In genomic region chr10:99433378-99434020, GRCh38 we compare ENCODE assay signal across 1 cellular context.
TF ChIP-seq lines count a peak whose summit lies in the region.

No MANE protein-coding gene starts in this region.

TF ChIP-seq in liver, 16 proteins besides CTCF, POLR2A, EP300 and RAD21 (continued from another document):
- TF ChIP-seq ZBTB33 (IDR thresholded peaks at IDR 0.05) = no peak
- no peak for TF ChIP-seq JUND (IDR thresholded peaks at IDR 0.05)
- TF ChIP-seq FOXA2 (IDR thresholded peaks at IDR 0.05) = no peak
- TF ChIP-seq ATF3 (IDR thresholded peaks at IDR 0.05) = no peak
- TF ChIP-seq GABPA (IDR thresholded peaks at IDR 0.05 in 1 of 2, conservative IDR thresholded peaks at IDR 0.05 in 1 of 2) = no peak
- TF ChIP-seq HNF4A (conservative IDR thresholded peaks at IDR 0.05) = no peak
- TF ChIP-seq SP1 (IDR thresholded peaks at IDR 0.05) = no peak
- TF ChIP-seq EGR1 (IDR thresholded peaks at IDR 0.05; ENCODE audit: low read depth in 2 of 2) = no peak
